ENCODE assay signal across 8 cellular contexts in genomic region chr1:33099290-33100118, GRCh38. TPM values are rescaled to one million over a fixed set of nuclear protein-coding genes. Genes with fewer than 3 reads are reported as not detected.
DNase-seq lines count a peak whose midpoint lies in the region; ATAC-seq and TF ChIP-seq lines count a peak whose summit lies in the region.

No MANE protein-coding gene starts in this region.

- H3K4me1 ChIP-seq in hepatocyte (ENCODE audit: insufficient read depth) = no peaks in the 10 kb centered on the region

- H2AFZ ChIP-seq in hepatocyte = no peak overlapping the region

- peaks cover 13% of the 10 kb centered on the region for H3K36me3 Mint-ChIP-seq in activated T-helper 2 cell treated with anti-CD3 and anti-CD28 coated beads, Interferon-gamma antibody, Interleukin-2, Interleukin-4, amounts not matched to agents 10 μg/mL and 5 μg/mL and 100 μg/mL, durations not matched to agents 14 hours and 24 hours and 36 hours (ENCODE audit: low read depth)
- peaks cover 13% of the 10 kb centered on the region for H3K36me3 Mint-ChIP-seq in nephron progenitor cell (ENCODE audit: low read depth)

- H3K9me2 ChIP-seq in hepatocyte (replicated peaks; ENCODE audit: insufficient read depth) = no peaks in the 10 kb centered on the region

- intact Hi-C loops in activated T-helper 2 cell treated with anti-CD3 and anti-CD28 coated beads, Interferon-gamma antibody, Interleukin-2, Interleukin-4, amounts not matched to agents 10 μg/mL and 5 μg/mL and 100 μg/mL, durations not matched to agents 14 hours and 24 hours and 36 hours (cut with micrococcal nuclease) = loop anchor here (1.0 to 5.0 kb wide), 5 partner anchors 18 to 253 kb away; partner anchors contain the start of gene AZIN2
- intact Hi-C loops in dorsolateral prefrontal cortex (cut with DNase I) = loop anchor here in 1 of 2 donors (5.0 kb wide), 1 partner anchor 368 kb away; no protein-coding TSS in a partner anchor

- H3K4me3 ChIP-seq in hepatocyte = no peak overlapping the region
- no peak overlapping the region for H3K4me3 ChIP-seq in dorsolateral prefrontal cortex

- H3K27ac Mint-ChIP-seq in activated T-helper 2 cell treated with anti-CD3 and anti-CD28 coated beads, Interferon-gamma antibody, Interleukin-2, Interleukin-4, amounts not matched to agents 10 μg/mL and 5 μg/mL and 100 μg/mL, durations not matched to agents 14 hours and 24 hours and 36 hours = peak overlapping the region; percentile 96
- no peak overlapping the region for H3K27ac Mint-ChIP-seq in nephron progenitor cell

- TF ChIP-seq CTCF in hepatocyte (IDR thresholded peaks at IDR 0.05; ENCODE audit: poor library complexity) (no peak), dorsolateral prefrontal cortex (IDR thresholded peaks at IDR 0.05 in 54 of 56, conservative IDR thresholded peaks at IDR 0.05 in 2 of 56; ENCODE audit: low read depth in 1 of 56, partially characterized antibody in 56 of 56) (no peak), nephron progenitor cell (IDR thresholded peaks at IDR 0.05) (no peak)

- H3K27me3 ChIP-seq in hepatocyte = no peaks in the 10 kb centered on the region
- H3K27me3 ChIP-seq in dorsolateral prefrontal cortex = no peaks in the 10 kb centered on the region

- 76% methylated on average over 13 of the region's 13 CpGs for WGBS in hepatocyte (ENCODE audit: low lambda C conversion rate, missing lambda C conversion rate)

- H3K4me1 Mint-ChIP-seq in activated T-helper 2 cell treated with anti-CD3 and anti-CD28 coated beads, Interferon-gamma antibody, Interleukin-2, Interleukin-4, amounts not matched to agents 10 μg/mL and 5 μg/mL and 100 μg/mL, durations not matched to agents 14 hours and 24 hours and 36 hours (ENCODE audit: low read depth) = peaks cover 51% of the 10 kb centered on the region
- peaks cover 16% of the 10 kb centered on the region for H3K4me1 Mint-ChIP-seq in nephron progenitor cell

- H3K27me3 Mint-ChIP-seq in activated T-helper 2 cell treated with anti-CD3 and anti-CD28 coated beads, Interferon-gamma antibody, Interleukin-2, Interleukin-4, amounts not matched to agents 10 μg/mL and 5 μg/mL and 100 μg/mL, durations not matched to agents 14 hours and 24 hours and 36 hours (ENCODE audit: low read depth) = no peaks in the 10 kb centered on the region
- peaks cover 5% of the 10 kb centered on the region for H3K27me3 Mint-ChIP-seq in nephron progenitor cell (ENCODE audit: low read depth, poor library complexity)

- no peaks in the 10 kb centered on the region for H4K20me1 ChIP-seq in hepatocyte (ENCODE audit: insufficient read depth, poor library complexity, severe bottlenecking)

- no peaks in the 10 kb centered on the region for H3K79me2 ChIP-seq in hepatocyte

- ATAC-seq in HG02642 (IDR thresholded peaks at IDR 0.05; ENCODE audit: poor library complexity, unreplicated experiment) = peak; percentile 63

- H3K9me3 Mint-ChIP-seq in activated T-helper 2 cell treated with anti-CD3 and anti-CD28 coated beads, Interferon-gamma antibody, Interleukin-2, Interleukin-4, amounts not matched to agents 10 μg/mL and 5 μg/mL and 100 μg/mL, durations not matched to agents 14 hours and 24 hours and 36 hours = no peaks in the 10 kb centered on the region
- no peaks in the 10 kb centered on the region for H3K9me3 Mint-ChIP-seq in nephron progenitor cell

- H3K4me3 Mint-ChIP-seq in activated T-helper 2 cell treated with anti-CD3 and anti-CD28 coated beads, Interferon-gamma antibody, Interleukin-2, Interleukin-4, amounts not matched to agents 10 μg/mL and 5 μg/mL and 100 μg/mL, durations not matched to agents 14 hours and 24 hours and 36 hours (ENCODE audit: low read depth) = peak overlapping the region; percentile 70
- no peak overlapping the region for H3K4me3 Mint-ChIP-seq in nephron progenitor cell

- H3K36me3 ChIP-seq in hepatocyte (replicated peaks; ENCODE audit: insufficient read depth, low read depth) = no peaks in the 10 kb centered on the region

- H3K4me2 ChIP-seq in hepatocyte = no peak overlapping the region

- H3K9me3 ChIP-seq in hepatocyte (ENCODE audit: low read depth) = no peaks in the 10 kb centered on the region

- H3K27ac ChIP-seq in hepatocyte (peak overlapping the region; percentile 86), dorsolateral prefrontal cortex (no peak overlapping the region)

- peak; percentile 100 for DNase-seq in EL
- peak; percentile 92 for DNase-seq in RKO (ENCODE audit: low spot score)
- DNase-seq in activated T-helper 2 cell treated with anti-CD3 and anti-CD28 coated beads, Interferon-gamma antibody, Interleukin-2, Interleukin-4, amounts not matched to agents 10 μg/mL and 5 μg/mL and 100 μg/mL, durations not matched to agents 14 hours and 24 hours and 36 hours (ENCODE audit: low spot score) = peak; percentile 84
- peak; percentile 74 for DNase-seq in hepatocyte (ENCODE audit: low spot score)
- peak; percentile 27 for DNase-seq in stimulated activated CD8-positive, alpha-beta memory T cell treated with anti-CD3 and anti-CD28 coated beads, Interleukin-12 subunit alpha, Interleukin-12 subunit beta, amount 100 ng/mL, for 24 hours (ENCODE audit: extremely low read depth)
- DNase-seq in dorsolateral prefrontal cortex = no peak
- no peak for DNase-seq in nephron progenitor cell

RNA-seq across cellular contexts. Expression of gene AZIN2, which starts 18.6 kb away (rescaled TPM):
- 2.4 and 2.9 TPM in 2 replicates for total RNA-seq in activated T-helper 2 cell treated with anti-CD3 and anti-CD28 coated beads, Interferon-gamma antibody, Interleukin-2, Interleukin-4, amounts not matched to agents 10 μg/mL and 5 μg/mL and 100 μg/mL, durations not matched to agents 14 hours and 24 hours and 36 hours
- 1.8 and 9.2 TPM in 2 replicates for total RNA-seq in hepatocyte
- polyA plus RNA-seq in hepatocyte = 2.8 and 7.7 TPM in 2 replicates
- 10 to 100 TPM; 22.5 to 68.9 (median 42.9) TPM for total RNA-seq in dorsolateral prefrontal cortex

Comparison
In these comparisons a context has a peak if more than half of its experiments do, and no peak if none do; other contexts are left out.
1. DNase-seq: peak in EL (single experiment), RKO (single experiment), activated T-helper 2 cell treated with anti-CD3 and anti-CD28 coated beads, Interferon-gamma antibody, Interleukin-2, Interleukin-4, amounts not matched to agents 10 μg/mL and 5 μg/mL and 100 μg/mL, durations not matched to agents 14 hours and 24 hours and 36 hours (single experiment), hepatocyte (single experiment) and stimulated activated CD8-positive, alpha-beta memory T cell treated with anti-CD3 and anti-CD28 coated beads, Interleukin-12 subunit alpha, Interleukin-12 subunit beta, amount 100 ng/mL, for 24 hours (single experiment); none in dorsolateral prefrontal cortex (0 of 10) and nephron progenitor cell (single experiment).